25 cellular contexts compared by ENCODE assay signal in genomic region chr7:133061792-133062191, GRCh38.
"Had no signal": no experiment of that assay in that cellular context is flagged by ENCODE, and none has a peak within 500 bp of the region (broad histone marks: within the 10 kb centered on the region; RNA-seq: fewer than 3 reads in every experiment).

No MANE protein-coding gene starts in this region.

- H3K9me3 ChIP-seq: MG63 had no signal

- DNase-seq: activated B cell treated with CpG ODN at 0.5 μM for 24 hours; activated CD4-positive, alpha-beta T cell treated with anti-CD3 and anti-CD28 coated beads for 1 hour; activated CD4-positive, alpha-beta T cell treated with anti-CD3 and anti-CD28 coated beads, Interleukin-2, amount 10 ng/mL, durations not matched to agents 24 days and 14 days; activated CD4-positive, alpha-beta T cell treated with anti-CD3 and anti-CD28 coated beads, Interleukin-2, amount 50 U/mL, for 48 hours; activated CD8-positive, alpha-beta memory T cell treated with anti-CD3 and anti-CD28 coated beads, Interleukin-2, amount 10 ng/mL, durations not matched to agents 7 days and 5 days; activated effector memory CD4-positive, alpha-beta T cell treated with Interleukin-2 at 50 U/mL for 16 hours; activated naive CD4-positive, alpha-beta T cell; activated T-cell treated with anti-CD3 and anti-CD28 coated beads, Interleukin-2, amount 50 U/mL, for 24 hours; aorta; cerebellar nuclear complex; MG63; MV-4-11; NCI-H1417 treated with DMSO at 0.1 percent for 48 hours; NCI-H2029; NCI-H2107; NCI-H2227 treated with DMSO at 0.1 percent for 48 hours; NCI-H526 treated with DMSO at 0.1 percent for 48 hours; NCI-H82; PC-3; SIG-M5; T-helper 17 cell; T1000 had no signal

- H3K27me3 ChIP-seq: MG63 had no signal

- H3K4me3 ChIP-seq: MG63 had no signal

- FAIRE-seq: bronchial epithelial cell, RCC 7860, TTC549 had no signal

- ATAC-seq: activated CD8-positive, alpha-beta memory T cell treated with anti-CD3 and anti-CD28 coated beads, Interleukin-2, amount 10 ng/mL, durations not matched to agents 7 days and 5 days; PC-3; T-helper 17 cell had no signal

- H3K36me3 ChIP-seq: MG63 had no signal
